11 cellular contexts compared by ENCODE assay signal in the genomic region with DNA sequence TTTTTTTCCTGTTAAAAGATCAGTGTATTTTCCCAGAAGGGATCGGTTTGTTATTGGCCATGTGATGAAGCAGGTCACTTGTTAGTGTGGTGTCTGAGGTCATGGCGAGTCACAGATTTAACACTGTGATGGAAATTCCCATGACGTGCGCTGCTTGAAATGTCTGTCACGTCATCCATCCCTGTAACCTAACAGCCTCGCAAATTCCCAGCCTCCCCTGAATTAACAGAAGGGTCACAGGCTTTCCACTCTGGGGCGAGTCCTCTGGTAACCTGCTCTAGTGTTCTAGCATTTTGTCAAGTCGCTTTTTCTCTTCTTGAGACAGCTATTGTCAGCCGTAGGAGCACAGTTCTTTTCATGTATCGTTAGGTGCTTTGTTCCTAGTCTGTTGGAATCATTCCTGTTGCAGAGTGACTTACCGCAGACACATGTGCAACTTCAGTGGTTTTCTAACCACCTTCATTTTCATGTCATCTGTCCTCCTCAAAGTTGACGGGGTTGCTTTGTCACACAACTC.
DNase-seq lines count a peak whose midpoint lies in the region; ATAC-seq, FAIRE-seq and TF ChIP-seq lines count a peak whose summit lies in the region.
"Had no signal": no experiment of that assay in that cellular context is flagged by ENCODE, and none has a peak within 500 bp of the region (broad histone marks: within the 10 kb centered on the region; RNA-seq: fewer than 3 reads in every experiment).

No MANE protein-coding gene starts in this region.

- H3K27me3 Mint-ChIP-seq in CD4-positive, alpha-beta memory T cell, result no peaks in the 10 kb centered on the region
- H3K27me3 Mint-ChIP-seq in activated naive CD8-positive, alpha-beta T cell treated with anti-CD3 and anti-CD28 coated beads, Interleukin-2, amount 50 U/mL, for 24 hours, result no peaks in the 10 kb centered on the region
- H3K27me3 Mint-ChIP-seq in endothelial cell (ENCODE audit: unreplicated experiment), result peaks cover 5% of the 10 kb centered on the region

- no peaks in the 10 kb centered on the region for H4K20me1 ChIP-seq in neural cell (ENCODE audit: insufficient read depth)

- intact Hi-C loops in CD4-positive, alpha-beta memory T cell (cut with micrococcal nuclease), result no loop called here
- intact Hi-C loops in sciatic nerve (cut with DNase I), result no loop called here
- intact Hi-C loops in vagina (cut with DNase I), result no loop called here

- H3K27ac ChIP-seq in CD4-positive, alpha-beta memory T cell (ENCODE audit: low read depth, low read length), result peak overlapping the region; percentile 21
- H3K27ac ChIP-seq in neural cell (ENCODE audit: low read length) (no peak overlapping the region), vagina (no peak overlapping the region)

- H3K9ac ChIP-seq in neural cell (ENCODE audit: low read length), result no peak overlapping the region

- no peak for TF ChIP-seq POLR2A in vagina (IDR thresholded peaks at IDR 0.05)

- no peak overlapping the region for H3K4me2 ChIP-seq in neural cell (ENCODE audit: low read length)

- POLR2A ChIA-PET in CD4-positive, alpha-beta memory T cell (lab: Charles Lee; ENCODE audit: partially characterized antibody), result interaction anchor here (1.8 kb wide), 1 partner anchor 52 kb away, joined by 5 read pairs; no protein-coding TSS in a partner anchor

- no peaks in the 10 kb centered on the region for H3K9me3 ChIP-seq in CD4-positive, alpha-beta memory T cell (ENCODE audit: control insufficient read depth in 1 of 2, low read length in 2 of 2)
- H3K9me3 ChIP-seq in neural cell (ENCODE audit: low read length) (peaks cover 6% of the 10 kb centered on the region), vagina (no peaks in the 10 kb centered on the region)

- no peak for FAIRE-seq in RCC 7860 (lab: Jason Lieb, UNC)

- TF ChIP-seq RAD21 in neural cell (conservative IDR thresholded peaks at IDR 0.05), result no peak

- H2AFZ ChIP-seq in neural cell (ENCODE audit: low read depth, low read length), result no peak overlapping the region

- CTCF ChIA-PET in CD4-positive, alpha-beta memory T cell (lab: Charles Lee; ENCODE audit: partially characterized antibody), result interaction anchor here (1.4 to 2.5 kb wide), 2 partner anchors 18 to 242 kb away, joined by 4 to 6 read pairs; no protein-coding TSS in a partner anchor

- peak in 4 of 5 donors; percentile 9 to 50 (median 23) for DNase-seq in CD4-positive, alpha-beta memory T cell
- DNase-seq in RCC 7860 (ENCODE audit: low spot score) (peak; percentile 81), endothelial cell (ENCODE audit: low spot score) (no peak), sciatic nerve (ENCODE audit: low spot score) (no peak), vagina (ENCODE audit: extremely low spot score in 2 of 2) (no peak)
- peak; percentile 23 for DNase-seq in activated naive CD8-positive, alpha-beta T cell treated with anti-CD3 and anti-CD28 coated beads, Interleukin-2, amount 50 U/mL, for 24 hours
- DNase-seq: head of caudate nucleus, NCI-H2029 treated with DMSO at 0.1 percent for 48 hours had no signal

- TF ChIP-seq CTCF in neural cell (IDR thresholded peaks at IDR 0.05; ENCODE audit: poor library complexity, severe bottlenecking) (no peak), endothelial cell (IDR thresholded peaks at IDR 0.05; ENCODE audit: unreplicated experiment) (no peak), vagina (IDR thresholded peaks at IDR 0.05) (no peak)

- H3K4me3 ChIP-seq in CD4-positive, alpha-beta memory T cell (ENCODE audit: low read length in 2 of 2), result no peak overlapping the region
- H3K4me3 ChIP-seq in neural cell (ENCODE audit: low read length), result no peak overlapping the region
- no peak overlapping the region for H3K4me3 ChIP-seq in vagina

- peaks cover 0 to 20% (median 13%) of the 10 kb centered on the region in 8 donors for H3K9me3 Mint-ChIP-seq in CD4-positive, alpha-beta memory T cell
- peaks cover 23% of the 10 kb centered on the region for H3K9me3 Mint-ChIP-seq in activated naive CD8-positive, alpha-beta T cell treated with anti-CD3 and anti-CD28 coated beads, Interleukin-2, amount 50 U/mL, for 24 hours
- H3K9me3 Mint-ChIP-seq in endothelial cell (ENCODE audit: unreplicated experiment), result peaks cover 15% of the 10 kb centered on the region

- peaks cover 58 to 70% of the 10 kb centered on the region in 2 donors for H3K36me3 Mint-ChIP-seq in CD4-positive, alpha-beta memory T cell
- peaks cover 57% of the 10 kb centered on the region for H3K36me3 Mint-ChIP-seq in activated naive CD8-positive, alpha-beta T cell treated with anti-CD3 and anti-CD28 coated beads, Interleukin-2, amount 50 U/mL, for 24 hours (ENCODE audit: low read depth)
- H3K36me3 Mint-ChIP-seq in endothelial cell (ENCODE audit: low read depth, unreplicated experiment), result peaks cover 59% of the 10 kb centered on the region

- H3K36me3 ChIP-seq in CD4-positive, alpha-beta memory T cell (ENCODE audit: insufficient read depth, low read length), result no peaks in the 10 kb centered on the region
- peaks cover 30% of the 10 kb centered on the region for H3K36me3 ChIP-seq in neural cell (ENCODE audit: insufficient read depth, low read length)
- peaks cover 0 to 24% of the 10 kb centered on the region in 2 donors for H3K36me3 ChIP-seq in vagina

- no peaks in the 10 kb centered on the region for H3K27me3 ChIP-seq in CD4-positive, alpha-beta memory T cell (ENCODE audit: insufficient read depth, low read length)
- H3K27me3 ChIP-seq in neural cell (ENCODE audit: insufficient read depth, low read depth, low read length) (no peaks in the 10 kb centered on the region), vagina (no peaks in the 10 kb centered on the region)

- H3K79me2 ChIP-seq in neural cell (replicated peaks; ENCODE audit: insufficient read depth, low read length), result no peaks in the 10 kb centered on the region

- no peak for TF ChIP-seq EP300 in neural cell (conservative IDR thresholded peaks at IDR 0.05; ENCODE audit: poor library complexity, severe bottlenecking)

- H3K4me1 Mint-ChIP-seq in CD4-positive, alpha-beta memory T cell, result peaks cover 10 to 31% (median 20%) of the 10 kb centered on the region in 4 donors
- peaks cover 16% of the 10 kb centered on the region for H3K4me1 Mint-ChIP-seq in activated naive CD8-positive, alpha-beta T cell treated with anti-CD3 and anti-CD28 coated beads, Interleukin-2, amount 50 U/mL, for 24 hours
- no peaks in the 10 kb centered on the region for H3K4me1 Mint-ChIP-seq in endothelial cell (ENCODE audit: unreplicated experiment)

- peaks cover 5% of the 10 kb centered on the region for H3K4me1 ChIP-seq in CD4-positive, alpha-beta memory T cell (ENCODE audit: insufficient read depth, low read length)
- H3K4me1 ChIP-seq in vagina, result no peaks in the 10 kb centered on the region

- no peaks in the 10 kb centered on the region for H3F3A ChIP-seq in neural cell (ENCODE audit: insufficient read depth, low read length, poor library complexity, severe bottlenecking)

- peak overlapping the region; percentile 71 to 87 (median 82) for H3K27ac Mint-ChIP-seq in CD4-positive, alpha-beta memory T cell
- peak overlapping the region; percentile 79 for H3K27ac Mint-ChIP-seq in activated naive CD8-positive, alpha-beta T cell treated with anti-CD3 and anti-CD28 coated beads, Interleukin-2, amount 50 U/mL, for 24 hours
- no peak overlapping the region for H3K27ac Mint-ChIP-seq in endothelial cell (ENCODE audit: unreplicated experiment)
- H3K27ac Mint-ChIP-seq: mesothelial cell of epicardium had no signal

- peak; percentile 76 for ATAC-seq in activated naive CD8-positive, alpha-beta T cell treated with anti-CD3 and anti-CD28 coated beads, Interleukin-2, amount 50 U/mL, for 24 hours
- ATAC-seq in GM18868 (IDR thresholded peaks at IDR 0.05; ENCODE audit: unreplicated experiment), result no peak
- no peak for ATAC-seq in sciatic nerve

- no peaks in the 10 kb centered on the region for H3K9me2 ChIP-seq in neural cell (ENCODE audit: insufficient read depth, low read length)

- H3K4me3 Mint-ChIP-seq in CD4-positive, alpha-beta memory T cell, result peak overlapping the region in 2 of 8 donors; percentile 7 to 52
- no peak overlapping the region for H3K4me3 Mint-ChIP-seq in activated naive CD8-positive, alpha-beta T cell treated with anti-CD3 and anti-CD28 coated beads, Interleukin-2, amount 50 U/mL, for 24 hours
- no peak overlapping the region for H3K4me3 Mint-ChIP-seq in endothelial cell (ENCODE audit: unreplicated experiment)
- H3K4me3 Mint-ChIP-seq: mesothelial cell of epicardium had no signal

TF ChIP-seq in neural cell, 6 proteins besides CTCF, POLR2A, EP300 and RAD21:
- TF ChIP-seq SMC3 (conservative IDR thresholded peaks at IDR 0.05; ENCODE audit: poor library complexity) (no peak), POLR2AphosphoS5 (IDR thresholded peaks at IDR 0.05) (peak; percentile 7), EZH2 (IDR thresholded peaks at IDR 0.05; ENCODE audit: borderline replicate concordance, insufficient read depth, low read length, poor library complexity, severe bottlenecking) (no peak)
TF ChIP-seq in neural cell: peak in this region for 1.

Comparison
In these comparisons a context has a peak if more than half of its experiments do, and no peak if none do; other contexts are left out.
1. DNase-seq: peak in CD4-positive, alpha-beta memory T cell (4 of 5), RCC 7860 (single experiment) and activated naive CD8-positive, alpha-beta T cell treated with anti-CD3 and anti-CD28 coated beads, Interleukin-2, amount 50 U/mL, for 24 hours (single experiment); none in endothelial cell (single experiment), sciatic nerve (single experiment) and vagina (0 of 2).